Comparison of ENCODE assay signal across 12 cellular contexts in genomic region chr18:31679133-31679731, GRCh38. TPM values are rescaled to one million over a fixed set of nuclear protein-coding genes. Genes with fewer than 3 reads are reported as not detected.
A peak's percentile ranks its signal among the peaks of the same experiment; 100 is the strongest.
DNase-seq lines count a peak whose midpoint lies in the region; ATAC-seq and TF ChIP-seq lines count a peak whose summit lies in the region.
"Had no signal": no experiment of that assay in that cellular context is flagged by ENCODE, and none has a peak within 500 bp of the region (broad histone marks: within the 10 kb centered on the region; RNA-seq: fewer than 3 reads in every experiment).

No MANE protein-coding gene starts in this region.

- in situ Hi-C loops in GM13977 (cut with MboI; ENCODE audit: low pct_unique_long_range_greater_than_20kb, low sequenced_read_pairs, unreplicated experiment): no loop called here

- H3K4me3 ChIP-seq in fibroblast of lung (replicated peaks in 1 of 4; ENCODE audit: control extremely low read depth in 1 of 4, insufficient read depth in 1 of 4, low read depth in 3 of 4, low read length in 4 of 4) (no peak overlapping the region), psoas muscle (no peak overlapping the region)

- ATAC-seq in psoas muscle (peak; percentile 67 to 78 (median 74)), GM18858 (IDR thresholded peaks at IDR 0.05; ENCODE audit: unreplicated experiment) (no peak), Right ventricle myocardium superior (ENCODE audit: poor library complexity) (no peak)

- H4K20me1 ChIP-seq in fibroblast of lung (ENCODE audit: control insufficient read depth, extremely low read depth, insufficient read depth, low read length): no peaks in the 10 kb centered on the region

- H3K4me2 ChIP-seq in fibroblast of lung (ENCODE audit: extremely low read depth, insufficient read depth, low read length): no peak overlapping the region

- H3K79me2 ChIP-seq in fibroblast of lung (ENCODE audit: control insufficient read depth, insufficient read depth, low read length): no peaks in the 10 kb centered on the region

- H3K4me1 ChIP-seq in fibroblast of lung (ENCODE audit: control insufficient read depth, extremely low read depth, insufficient read depth, low read length) (no peaks in the 10 kb centered on the region), psoas muscle (peaks cover 22% of the 10 kb centered on the region)

- intact Hi-C loops in psoas muscle (cut with DNase I) (no loop called here), Right ventricle myocardium superior (cut with DNase I) (no loop called here)

- no peaks in the 10 kb centered on the region for H3K9me3 ChIP-seq in fibroblast of lung (ENCODE audit: control insufficient read depth, insufficient read depth, low read depth, low read length)
- H3K9me3 ChIP-seq in psoas muscle: no peaks in the 10 kb centered on the region

- H3K36me3 ChIP-seq in fibroblast of lung (ENCODE audit: control insufficient read depth, insufficient read depth, low read length): no peaks in the 10 kb centered on the region
- H3K36me3 ChIP-seq in psoas muscle (ENCODE audit: insufficient read depth in 1 of 2, low read depth in 1 of 2): no peaks in the 10 kb centered on the region

- 70 to 83% (median 79%) methylated on average over 3 of the region's 3 CpGs for WGBS in psoas muscle, 3 donors

- no peak for TF ChIP-seq CTCF in fibroblast of lung (conservative IDR thresholded peaks at IDR 0.05 in 1 of 2, IDR thresholded peaks at IDR 0.05 in 1 of 2; ENCODE audit: low read depth in 1 of 2, low read length in 2 of 2)
- TF ChIP-seq CTCF in psoas muscle (IDR thresholded peaks at IDR 0.05): no peak
- TF ChIP-seq CTCF in GM13977 (IDR thresholded peaks at IDR 0.05; ENCODE audit: extremely low read depth, insufficient read depth, missing control alignments): no peak

- H2AFZ ChIP-seq in fibroblast of lung (ENCODE audit: low read length): peak overlapping the region; percentile 38

- peak overlapping the region; percentile 9 for H3K27ac ChIP-seq in fibroblast of lung (ENCODE audit: insufficient read depth, low read length)
- peak overlapping the region; percentile 75 for H3K27ac ChIP-seq in psoas muscle

- H3K27me3 ChIP-seq in fibroblast of lung (ENCODE audit: control insufficient read depth, insufficient read depth, low read length): no peaks in the 10 kb centered on the region
- no peaks in the 10 kb centered on the region for H3K27me3 ChIP-seq in psoas muscle (ENCODE audit: insufficient read depth in 3 of 3, low read length in 2 of 3)

- H3K9ac ChIP-seq in fibroblast of lung (ENCODE audit: insufficient read depth, low read length): no peak overlapping the region

- DNase-seq in H4 (ENCODE audit: low spot score) (peak; percentile 50), SW 1271 (lab: John Stamatoyannopoulos, UW) (peak; percentile 26 to 63), fibroblast of lung (ENCODE audit: low read depth in 2 of 2) (peak; percentile 65 to 85), psoas muscle (no peak), GM13977 (ENCODE audit: low spot score) (no peak), Right ventricle myocardium superior (no peak)
- no peak for DNase-seq in activated CD8-positive, alpha-beta memory T cell treated with anti-CD3 and anti-CD28 coated beads, Interleukin-2, amount 50 U/mL, for 48 hours
- DNase-seq: activated CD4-positive, alpha-beta T cell treated with anti-CD3 and anti-CD28 coated beads, Interleukin-2, amount 10 ng/mL, durations not matched to agents 7 days and 5 days; activated naive CD4-positive, alpha-beta T cell treated with anti-CD3 and anti-CD28 coated beads, Interleukin-2, amount 10 ng/mL, durations not matched to agents 7 days and 5 days; effector CD4-positive, alpha-beta T cell; NCI-H1092 had no signal

RNA-seq across cellular contexts. Expression of gene B4GALT6, which starts 5.1 kb away (rescaled TPM):
- total RNA-seq in H4 (2014; rRNA removed; shearing (Covaris generic)): 6.7 and 9.6 TPM in 2 replicates
- total RNA-seq in fibroblast of lung (1.3 and 1.5 TPM in 2 replicates), psoas muscle (10 to 100 TPM in 1 of 4 donors, 1 to 10 TPM in 3; 4.1 to 13.3 (median 9.0) TPM), Right ventricle myocardium superior (7.4 TPM)
- polyA plus RNA-seq in fibroblast of lung (2.5 and 5.2 TPM in 2 replicates), psoas muscle (1 to 10 TPM in 2 of 3 donors, under 1 TPM in 1; 0.98 to 6.7 (median 4.0) TPM)
- polyA plus RNA-seq in fibroblast of lung (2012): 3.0 and 4.4 TPM in 2 replicates
- 0.98 and 2.0 TPM in 2 replicates for polyA minus RNA-seq in fibroblast of lung (ENCODE audit: low replicate concordance)

Comparison
In these comparisons a context has a peak if more than half of its experiments do, and no peak if none do; other contexts are left out.
1. DNase-seq: peak in H4 (single experiment), SW 1271 (2 of 2) and fibroblast of lung (2 of 2); none in psoas muscle (0 of 2), GM13977 (single experiment), Right ventricle myocardium superior (single experiment) and activated CD8-positive, alpha-beta memory T cell treated with anti-CD3 and anti-CD28 coated beads, Interleukin-2, amount 50 U/mL, for 48 hours (single experiment).
2. ATAC-seq: peak in psoas muscle (4 of 4); none in GM18858 (single experiment) and Right ventricle myocardium superior (single experiment).